Comparison of ENCODE assay signal across 8 cellular contexts in genomic region chr7:78770422-78771410, GRCh38.
A peak's percentile ranks its signal among the peaks of the same experiment; 100 is the strongest.
DNase-seq lines count a peak whose midpoint lies in the region; ATAC-seq, FAIRE-seq and TF ChIP-seq lines count a peak whose summit lies in the region.

No MANE protein-coding gene starts in this region.

- ATAC-seq in HG03460 (IDR thresholded peaks at IDR 0.05; ENCODE audit: unreplicated experiment) (peak; percentile 37), left lobe of liver (peak; percentile 72), GM21447 (IDR thresholded peaks at IDR 0.05; ENCODE audit: unreplicated experiment) (no peak)

- H3K4me3 ChIP-seq in bronchial epithelial cell (ENCODE audit: low read depth, low read length) (no peak overlapping the region), MG63 (no peak overlapping the region)

- DNase-seq in Ammon's horn (ENCODE audit: low spot score) = peak; percentile 54
- peak; percentile 26 for DNase-seq in bronchial epithelial cell (ENCODE audit: low read depth)
- no peak for DNase-seq in left lobe of liver (ENCODE audit: low spot score)
- DNase-seq in NAMALWA (ENCODE audit: low spot score) = no peak
- no peak for DNase-seq in MG63
- no peak for DNase-seq in SW 1271 (lab: John Stamatoyannopoulos, UW)

- TF ChIP-seq CTCF in bronchial epithelial cell (IDR thresholded peaks at IDR 0.05; ENCODE audit: insufficient read depth, low read length, severe bottlenecking) = no peak

- H3K36me3 ChIP-seq in bronchial epithelial cell (ENCODE audit: control insufficient read depth, insufficient read depth, low read length) = no peaks in the 10 kb centered on the region
- no peaks in the 10 kb centered on the region for H3K36me3 ChIP-seq in MG63

- H3K27me3 ChIP-seq in bronchial epithelial cell (ENCODE audit: control insufficient read depth, insufficient read depth, low read length) (peaks cover 10% of the 10 kb centered on the region), MG63 (no peaks in the 10 kb centered on the region)

- no peaks in the 10 kb centered on the region for H3K9me3 ChIP-seq in MG63

- FAIRE-seq in bronchial epithelial cell (lab: Jason Lieb, UNC) = no peak

Comparison
In these comparisons a context has a peak if more than half of its experiments do, and no peak if none do; other contexts are left out.
1. DNase-seq: peak in Ammon's horn (single experiment) and bronchial epithelial cell (single experiment); none in left lobe of liver (single experiment), NAMALWA (single experiment), MG63 (single experiment) and SW 1271 (0 of 2).